ENCODE assay signal across 8 cellular contexts in the genomic region with DNA sequence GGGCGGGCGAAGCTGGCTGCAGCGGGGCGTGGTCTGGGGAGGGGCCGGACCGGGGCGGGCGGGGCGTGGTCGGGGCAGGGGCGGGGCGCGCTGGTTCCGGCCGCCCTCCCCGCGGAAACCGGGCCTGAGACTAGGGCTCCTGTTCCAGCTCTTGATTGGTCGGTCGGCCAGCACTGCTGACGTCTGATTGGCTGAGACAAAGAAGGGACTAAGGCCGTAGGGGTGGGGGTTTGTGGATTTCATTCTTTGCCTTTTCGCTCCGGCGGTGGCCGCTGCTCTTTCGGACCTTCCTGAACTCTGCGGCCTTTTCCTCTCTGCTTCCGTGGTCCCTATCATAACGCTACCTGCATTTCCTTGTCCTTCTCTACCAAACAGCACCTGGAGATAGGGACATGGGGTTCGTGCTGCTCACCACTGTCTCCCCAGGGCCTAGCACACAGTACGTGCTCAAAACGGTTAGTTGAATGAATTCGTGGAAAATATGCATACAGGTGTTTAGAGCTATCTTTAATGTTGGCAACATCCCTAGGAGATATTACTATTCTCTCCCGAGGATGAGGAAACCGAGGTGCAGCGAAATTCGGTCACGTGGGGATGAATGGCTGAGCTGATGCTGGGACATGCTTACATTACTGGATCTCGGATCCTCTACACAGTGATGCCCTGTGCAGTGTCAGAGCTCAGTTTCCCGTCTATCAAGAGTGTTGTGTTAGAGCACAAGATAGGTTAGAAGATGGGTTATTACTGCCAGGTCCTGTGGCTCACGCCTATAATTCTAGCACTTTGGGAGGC.
DNase-seq lines count a peak whose midpoint lies in the region; ATAC-seq and TF ChIP-seq lines count a peak whose summit lies in the region.

No MANE protein-coding gene starts in this region.

- H3K27me3 Mint-ChIP-seq in mesothelial cell of epicardium (ENCODE audit: low read depth): peaks cover 41% of the 10 kb centered on the region

- peak; percentile 77 for ATAC-seq in GM19468 (IDR thresholded peaks at IDR 0.05; ENCODE audit: extremely low read depth, unreplicated experiment)

- DNase-seq in COLO829 (ENCODE audit: low spot score) (peak; percentile 99), HS-27A (ENCODE audit: low read depth) (peak; percentile 17), epidermal melanocyte (ENCODE audit: insufficient read length, low spot score) (peak; percentile 96), mesothelial cell of epicardium (ENCODE audit: low spot score in 2 of 2, unreplicated experiment in 2 of 2) (peak; percentile 76 to 81)
- DNase-seq in NK-92 treated with Interleukin-12 subunit alpha and Interleukin-12 subunit beta, amount 100 ng/mL, for 24 hours (lab: John Stamatoyannopoulos, UW): peak; percentile 41
- DNase-seq in activated CD8-positive, alpha-beta memory T cell treated with anti-CD3 and anti-CD28 coated beads, Interleukin-2, amount 50 U/mL, for 4 hours: peak; percentile 81
- DNase-seq in stimulated activated CD8-positive, alpha-beta memory T cell treated with anti-CD3 and anti-CD28 coated beads, Interleukin-15, amount 100 ng/mL, for 24 hours (ENCODE audit: low read depth): peak; percentile 63

- H3K4me3 Mint-ChIP-seq in mesothelial cell of epicardium: peak overlapping the region; percentile 73

- H3K27ac Mint-ChIP-seq in mesothelial cell of epicardium: peak overlapping the region; percentile 48

- peaks cover 42% of the 10 kb centered on the region for H3K4me1 Mint-ChIP-seq in mesothelial cell of epicardium

- no peaks in the 10 kb centered on the region for H3K9me3 Mint-ChIP-seq in mesothelial cell of epicardium

- H3K36me3 Mint-ChIP-seq in mesothelial cell of epicardium: no peaks in the 10 kb centered on the region

- no peak for TF ChIP-seq CTCF in mesothelial cell of epicardium (IDR thresholded peaks at IDR 0.05; ENCODE audit: unreplicated experiment)

Comparison
In these comparisons a context has a peak if more than half of its experiments do, and no peak if none do; other contexts are left out.
1. Peak in every context shown above with its lines: DNase-seq and ATAC-seq.
2. DNase-seq: peak in every context shown above with its lines; median percentile 99 in COLO829; 96 in epidermal melanocyte; 81 in activated CD8-positive, alpha-beta memory T cell treated with anti-CD3 and anti-CD28 coated beads, Interleukin-2, amount 50 U/mL, for 4 hours; 78 in mesothelial cell of epicardium; 63 in stimulated activated CD8-positive, alpha-beta memory T cell treated with anti-CD3 and anti-CD28 coated beads, Interleukin-15, amount 100 ng/mL, for 24 hours; 41 in NK-92 treated with Interleukin-12 subunit alpha and Interleukin-12 subunit beta, amount 100 ng/mL, for 24 hours; 17 in HS-27A.